Comparison of ENCODE assay signal across 8 cellular contexts in the genomic region with DNA sequence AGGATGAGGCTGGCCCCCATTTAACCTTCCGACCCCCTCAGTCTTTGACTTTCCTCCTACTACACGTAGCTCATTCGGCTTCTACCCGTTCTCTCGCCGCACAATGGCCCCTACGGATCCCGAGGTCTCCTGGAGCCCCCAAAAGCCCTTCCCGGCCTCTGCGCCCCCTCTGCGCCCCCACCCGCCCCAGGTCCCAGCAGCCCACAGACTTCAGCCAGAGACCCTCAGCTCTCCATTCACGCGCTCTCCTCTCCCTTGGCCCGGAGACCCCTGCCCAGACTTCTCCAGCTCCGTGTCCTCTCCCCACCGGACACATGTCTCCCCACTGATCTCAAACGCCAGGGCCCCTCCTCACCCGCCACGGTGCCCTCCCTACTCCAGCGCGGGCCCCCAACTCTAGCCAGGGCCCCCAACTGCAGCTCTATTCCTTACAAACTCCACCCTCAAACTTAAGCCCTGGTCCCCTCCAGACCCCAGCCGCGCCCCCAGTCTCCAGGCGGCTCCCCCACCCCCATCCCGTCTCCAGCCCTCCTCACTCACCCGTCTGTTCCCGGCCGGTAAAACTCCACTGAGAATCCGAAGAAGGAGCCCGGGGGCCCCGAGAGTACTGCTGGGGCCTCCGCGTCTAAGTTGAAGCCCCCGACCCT. TPM values are rescaled to one million over a fixed set of nuclear protein-coding genes. Genes with fewer than 3 reads are reported as not detected.
A peak's percentile ranks its signal among the peaks of the same experiment; 100 is the strongest.
DNase-seq lines count a peak whose midpoint lies in the region; ATAC-seq, FAIRE-seq and TF ChIP-seq lines count a peak whose summit lies in the region.

No MANE protein-coding gene starts in this region.

- no peak for TF ChIP-seq EP300 in H1 (IDR thresholded peaks at IDR 0.05; ENCODE audit: borderline replicate concordance in 1 of 2, low read depth in 2 of 2, low read length in 2 of 2)

- no peak overlapping the region for H3K4ac ChIP-seq in H1 (replicated peaks; ENCODE audit: insufficient read length, low read depth, low read length)

- peaks cover 5% of the 10 kb centered on the region for H3K23me2 ChIP-seq in H1 (ENCODE audit: low read depth, low read length)

- no peak overlapping the region for H2BK15ac ChIP-seq in H1 (ENCODE audit: low read length)

- FAIRE-seq in H1 (lab: Jason Lieb, UNC) = no peak

- peak overlapping the region; percentile 100 for H3K4me2 ChIP-seq in Loucy (ENCODE audit: low read depth, low read length, poor library complexity, severe bottlenecking)
- peak overlapping the region; percentile 77 to 95 for H3K4me2 ChIP-seq in H1 (ENCODE audit: insufficient read depth in 1 of 2, low read depth in 2 of 2, low read length in 2 of 2)

- no peak overlapping the region for H2BK20ac ChIP-seq in H1 (ENCODE audit: low read length)

- H3K36me3 Mint-ChIP-seq in natural killer cell = no peaks in the 10 kb centered on the region

- H3K27me3 Mint-ChIP-seq in natural killer cell (ENCODE audit: low read depth in 2 of 2) = no peaks in the 10 kb centered on the region

- H3K4me1 ChIP-seq in Loucy (ENCODE audit: insufficient read depth, low read length, poor library complexity, severe bottlenecking) (peaks cover 64% of the 10 kb centered on the region), H1 (replicated peaks in 1 of 4; ENCODE audit: control insufficient read depth in 3 of 4, insufficient read depth in 4 of 4, low read length in 3 of 4) (peaks cover 6 to 16% (median 9%) of the 10 kb centered on the region in 4 experiments)

- ATAC-seq in natural killer cell = peak in 2 of 3 donors; percentile 21 to 28

- no peak overlapping the region for H3K56ac ChIP-seq in H1 (replicated peaks; ENCODE audit: insufficient read length, low read depth, low read length)

- no peak overlapping the region for H2AK5ac ChIP-seq in H1 (ENCODE audit: low read depth, low read length)

- POLR2A ChIA-PET in AG04450 (lab: Yijun Ruan, JAX) = interaction anchor here (0.7 to 1.5 kb wide), 3 partner anchors 19 to 1053 kb away, joined by 4 to 11 read pairs (median 7); no protein-coding TSS in a partner anchor
- POLR2A ChIA-PET in H1 (lab: Charles Lee; ENCODE audit: partially characterized antibody) = interaction anchor here (0.6 to 1.8 kb wide), 7 partner anchors 10 to 137 kb away, joined by 3 to 7 read pairs (median 3); no protein-coding TSS in a partner anchor

- H3K27ac Mint-ChIP-seq in natural killer cell = peak overlapping the region; percentile 87 to 91

- TF ChIP-seq CTCF in AG04450 (IDR thresholded peaks at IDR 0.05; ENCODE audit: low read depth, low read length) = no peak
- TF ChIP-seq CTCF in Loucy (conservative IDR thresholded peaks at IDR 0.05; ENCODE audit: low read length) = no peak
- TF ChIP-seq CTCF in H1 (IDR thresholded peaks at IDR 0.05; ENCODE audit: control extremely low read depth in 1 of 3, insufficient read depth in 1 of 3, low read depth in 1 of 3, low read length in 3 of 3) = no peak
- TF ChIP-seq CTCF in natural killer cell (IDR thresholded peaks at IDR 0.05) = no peak

- no peak overlapping the region for H4K91ac ChIP-seq in H1 (replicated peaks; ENCODE audit: insufficient read length, low read length)

- H3K9me3 Mint-ChIP-seq in natural killer cell = no peaks in the 10 kb centered on the region

- H3K4me3 ChIP-seq in AG04450 (ENCODE audit: low read depth, low read length) = peak overlapping the region; percentile 91
- peak overlapping the region; percentile 98 for H3K4me3 ChIP-seq in Loucy (ENCODE audit: low read length, poor library complexity, severe bottlenecking)
- H3K4me3 ChIP-seq in H1 (ENCODE audit: extremely low read depth in 1 of 4, insufficient read depth in 2 of 4, low read depth in 3 of 4, low read length in 4 of 4) = peak overlapping the region; percentile 67 to 92 (median 76)

- no peak overlapping the region for H3K23ac ChIP-seq in H1 (ENCODE audit: insufficient read length)

- H3K27me3 ChIP-seq in AG04450 (ENCODE audit: control insufficient read depth, insufficient read depth, low read length) (no peaks in the 10 kb centered on the region), Loucy (ENCODE audit: insufficient read depth, low read length, poor library complexity, severe bottlenecking) (peaks cover 10% of the 10 kb centered on the region), H1 (replicated peaks in 1 of 4; ENCODE audit: control insufficient read depth in 3 of 4, extremely low read depth in 1 of 4, insufficient read depth in 3 of 4, low read length in 3 of 4) (peaks cover 0 to 22% (median 18%) of the 10 kb centered on the region in 4 experiments; a peak in 6 of 7 replicates)

- DNase-seq in AG04450 (ENCODE audit: low read depth, low spot score) (no peak), H1 (ENCODE audit: low read depth in 1 of 2, low spot score in 2 of 2) (no peak), natural killer cell (no peak), foreskin melanocyte (no peak), NCI-H2029 (lab: John Stamatoyannopoulos, UW) (no peak), activated gamma-delta T cell treated with Interleukin-2 at 50 U/mL for 16 hours (no peak), hippocampal formation (lab: John Stamatoyannopoulos, UW) (no peak)

- no peaks in the 10 kb centered on the region; the same call in 1 of the 2 replicates for H3K9me3 ChIP-seq in AG04450 (ENCODE audit: control insufficient read depth, insufficient read depth, low read length)
- H3K9me3 ChIP-seq in Loucy (ENCODE audit: insufficient read depth, low read depth, low read length) = no peaks in the 10 kb centered on the region
- H3K9me3 ChIP-seq in H1 (ENCODE audit: insufficient read depth in 2 of 2, low read depth in 1 of 2, low read length in 1 of 2) = no peaks in the 10 kb centered on the region

- 1% methylated on average over 27 of the region's 35 CpGs; no CpG with 5 or more reads in 1 of the 2 experiments for WGBS in H1 (ENCODE audit: extremely low coverage in 1 of 2, insufficient coverage in 1 of 2, insufficient read length in 1 of 2, insufficient replicate concordance in 2 of 2, low coverage in 1 of 2, low lambda C conversion rate in 2 of 2, missing lambda C conversion rate in 1 of 2), 2 experiments

- H3K18ac ChIP-seq in H1 (ENCODE audit: extremely low read depth, low read length) = 0 out of 2 replicates have a peak overlapping the region, but pooled peaks have one; percentile 16

- H4K20me1 ChIP-seq in Loucy (ENCODE audit: insufficient read depth, low read length, poor library complexity, severe bottlenecking) (peaks cover 7% of the 10 kb centered on the region), H1 (replicated peaks in 1 of 2; ENCODE audit: control insufficient read depth in 1 of 2, insufficient read depth in 2 of 2, low read length in 2 of 2) (no peaks in the 10 kb centered on the region)

- TF ChIP-seq POLR2A in H1 (IDR thresholded peaks at IDR 0.05; ENCODE audit: control extremely low read depth in 1 of 2, low read depth in 2 of 2, low read length in 2 of 2) = no peak

- H3K14ac ChIP-seq in H1 (ENCODE audit: insufficient read length) = no peak overlapping the region

- CTCF ChIA-PET in AG04450 (lab: Charles Lee) (interaction anchor here (1.1 to 12.3 kb wide), 6 partner anchors 16 to 50 kb away, joined by 3 to 286 read pairs (median 14); no protein-coding TSS in a partner anchor), H1 (lab: Charles Lee; ENCODE audit: partially characterized antibody) (interaction anchor here (0.8 to 12.1 kb wide), 10 partner anchors 11 to 154 kb away, joined by 3 to 271 read pairs (median 4); no protein-coding TSS in a partner anchor)

- H3F3A ChIP-seq in Loucy (ENCODE audit: low read depth) = peaks cover 6% of the 10 kb centered on the region; the same call in 1 of the 2 replicates

- H2BK5ac ChIP-seq in H1 (ENCODE audit: low read depth, low read length) = peak overlapping the region; percentile 77; the same call in 1 of the 2 replicates

- H3K9ac ChIP-seq in Loucy (ENCODE audit: low read depth, low read length, poor library complexity, severe bottlenecking) (peak overlapping the region; percentile 99), H1 (replicated peaks in 1 of 4; ENCODE audit: extremely low read depth in 1 of 4, low read depth in 3 of 4, low read length in 3 of 4) (peak overlapping the region in 3 of 4 experiments; percentile 20 to 35 (median 35); a peak in 5 of 7 replicates)

- peaks cover 53 to 81% of the 10 kb centered on the region in 2 donors for H3K4me1 Mint-ChIP-seq in natural killer cell

- peak overlapping the region; percentile 60; the same call in 1 of the 2 replicates for H4K8ac ChIP-seq in H1 (ENCODE audit: extremely low read depth, insufficient read depth, low read length)

- H2BK12ac ChIP-seq in H1 (ENCODE audit: low read depth, low read length) = no peak overlapping the region

- H3K79me1 ChIP-seq in H1 (ENCODE audit: low read depth, low read length) = no peaks in the 10 kb centered on the region

- H2BK120ac ChIP-seq in H1 (replicated peaks; ENCODE audit: low read depth, low read length) = no peak overlapping the region

- no peak for TF ChIP-seq RAD21 in H1 (IDR thresholded peaks at IDR 0.05 in 1 of 2, conservative IDR thresholded peaks at IDR 0.05 in 1 of 2; ENCODE audit: low read depth in 2 of 2, low read length in 2 of 2)

- H3K79me2 ChIP-seq in Loucy (ENCODE audit: insufficient read depth, low read length) (peaks cover 65% of the 10 kb centered on the region), H1 (ENCODE audit: control insufficient read depth in 1 of 2, insufficient read depth in 2 of 2, low read length in 2 of 2) (no peaks in the 10 kb centered on the region)

- peak overlapping the region; percentile 96 for H3K4me3 Mint-ChIP-seq in natural killer cell

- no peaks in the 10 kb centered on the region for H3K9me2 ChIP-seq in Loucy (replicated peaks; ENCODE audit: low read depth, low read length)

- no peak overlapping the region for H4K5ac ChIP-seq in H1 (ENCODE audit: insufficient read length, low read depth, low read length)

- H2AFZ ChIP-seq in Loucy (ENCODE audit: low read length) (no peak overlapping the region), H1 (ENCODE audit: low read length) (no peak overlapping the region)

- H3K36me3 ChIP-seq in Loucy (ENCODE audit: insufficient read depth, low read length) (no peaks in the 10 kb centered on the region), H1 (ENCODE audit: control insufficient read depth in 2 of 4, insufficient read depth in 4 of 4, low read length in 3 of 4) (no peaks in the 10 kb centered on the region)

- intact Hi-C loops in natural killer cell (cut with micrococcal nuclease) = loop anchor here (2.0 kb wide), 1 partner anchor 14 kb away; no protein-coding TSS in a partner anchor

- H3K27ac ChIP-seq in AG04450 (ENCODE audit: low read depth, low read length) (peak overlapping the region; percentile 57), H1 (ENCODE audit: low read depth, low read length) (no peak overlapping the region)

RNA-seq across cellular contexts. Expression of a gene that starts 0.5 kb away (rescaled TPM):
- 160 and 185 TPM in 2 replicates for polyA plus RNA-seq in AG04450 (2011; rRNA removed)
- 241 and 280 TPM in 2 replicates for polyA minus RNA-seq in AG04450 (2011; rRNA and poly(A)+ RNA removed)
- 19.0 and 19.4 TPM in 2 replicates for total RNA-seq in H1 (2021; fragmentation: NEBNext Ultra II Directional; extraction: Animal tissue kit (Norgen Biotek cat#: 25700))
- polyA plus RNA-seq in H1 (2011; rRNA removed) = 11.6 and 17.7 TPM in 2 replicates
- 10.9 TPM for polyA plus RNA-seq in H1 (2011; cell fraction: cytosol; rRNA removed)
- 47.4 TPM for polyA plus RNA-seq in H1 (2011; cell fraction: nucleus; rRNA removed)
- polyA plus RNA-seq in H1 (2012, experiment 1 of 2) = 10.4 to 19.6 TPM (median 18.1 TPM) in 4 replicates
- 20.3 TPM for polyA plus RNA-seq in H1 (2012, experiment 2 of 2)
- polyA plus RNA-seq in H1 (2013, experiment 1 of 2) = 34.1 TPM
- 32.9 TPM for polyA plus RNA-seq in H1 (2013, experiment 2 of 2)
- polyA minus RNA-seq in H1 (2011; rRNA and poly(A)+ RNA removed) = 24.0 and 36.9 TPM in 2 replicates
- 17.8 TPM for polyA minus RNA-seq in H1 (2011; cell fraction: cytosol; rRNA and poly(A)+ RNA removed)
- polyA minus RNA-seq in H1 (2011; cell fraction: nucleus; rRNA and poly(A)+ RNA removed) = 22.4 TPM
- total RNA-seq in natural killer cell = 100 to 1,000 TPM; 177 to 232 (median 207) TPM

RNA-seq across cellular contexts. Expression of a gene that starts 34.0 kb away (rescaled TPM):
- polyA plus RNA-seq in AG04450 (2011; rRNA removed) = 1.5 and 2.8 TPM in 2 replicates
- 2.9 and 3.1 TPM in 2 replicates for polyA minus RNA-seq in AG04450 (2011; rRNA and poly(A)+ RNA removed)
- total RNA-seq in H1 (2021; fragmentation: NEBNext Ultra II Directional; extraction: Animal tissue kit (Norgen Biotek cat#: 25700)) = 12.1 and 14.3 TPM in 2 replicates
- polyA plus RNA-seq in H1 (2011; rRNA removed) = 5.2 and 7.7 TPM in 2 replicates
- polyA plus RNA-seq in H1 (2011; cell fraction: cytosol; rRNA removed) = 3.5 TPM
- 10.4 TPM for polyA plus RNA-seq in H1 (2011; cell fraction: nucleus; rRNA removed)
- 9.1 to 19.2 TPM (median 17.6 TPM) in 4 replicates for polyA plus RNA-seq in H1 (2012, experiment 1 of 2)
- polyA plus RNA-seq in H1 (2012, experiment 2 of 2) = 12.4 TPM
- 10.8 TPM for polyA plus RNA-seq in H1 (2013, experiment 1 of 2)
- polyA plus RNA-seq in H1 (2013, experiment 2 of 2) = 11.0 TPM
- polyA minus RNA-seq in H1 (2011; rRNA and poly(A)+ RNA removed) = 2.5 and 5.9 TPM in 2 replicates
- 7.3 TPM for polyA minus RNA-seq in H1 (2011; cell fraction: cytosol; rRNA and poly(A)+ RNA removed)
- 6.9 TPM for polyA minus RNA-seq in H1 (2011; cell fraction: nucleus; rRNA and poly(A)+ RNA removed)
- total RNA-seq in natural killer cell = 1 to 10 TPM; 5.4 to 9.8 (median 8.9) TPM

RNA-seq across cellular contexts. Expression of a gene that starts 54.3 kb away (rescaled TPM):
- polyA plus RNA-seq in AG04450 (2011; rRNA removed) = not detected in 2 replicates
- polyA minus RNA-seq in AG04450 (2011; rRNA and poly(A)+ RNA removed) = not detected in 2 replicates
- not detected in 2 replicates for total RNA-seq in H1 (2021; fragmentation: NEBNext Ultra II Directional; extraction: Animal tissue kit (Norgen Biotek cat#: 25700))
- polyA plus RNA-seq in H1 (2011; rRNA removed) = 0.09 and 0.14 TPM in 2 replicates
- not detected for polyA plus RNA-seq in H1 (2011; cell fraction: cytosol; rRNA removed)
- not detected for polyA plus RNA-seq in H1 (2011; cell fraction: nucleus; rRNA removed)
- 0.12 TPM in 1 of 4 replicates, not detected in the others for polyA plus RNA-seq in H1 (2012, experiment 1 of 2)
- not detected for polyA plus RNA-seq in H1 (2012, experiment 2 of 2)
- not detected for polyA plus RNA-seq in H1 (2013, experiment 1 of 2)
- not detected for polyA plus RNA-seq in H1 (2013, experiment 2 of 2)
- 0.38 TPM in 1 of 2 replicates, not detected in the other for polyA minus RNA-seq in H1 (2011; rRNA and poly(A)+ RNA removed)
- polyA minus RNA-seq in H1 (2011; cell fraction: cytosol; rRNA and poly(A)+ RNA removed) = not detected
- not detected for polyA minus RNA-seq in H1 (2011; cell fraction: nucleus; rRNA and poly(A)+ RNA removed)
- total RNA-seq in natural killer cell = 1 to 10 TPM in 1 of 3 donors, under 1 TPM in 2; 0.45 to 4.9 (median 0.59) TPM

RNA-seq across cellular contexts. Expression of a gene that starts 54.8 kb away (rescaled TPM):
- polyA plus RNA-seq in AG04450 (2011; rRNA removed) = not detected in 2 replicates
- not detected in 2 replicates for polyA minus RNA-seq in AG04450 (2011; rRNA and poly(A)+ RNA removed)
- total RNA-seq in H1 (2021; fragmentation: NEBNext Ultra II Directional; extraction: Animal tissue kit (Norgen Biotek cat#: 25700)) = 0.50 and 1.1 TPM in 2 replicates
- 0.14 and 0.32 TPM in 2 replicates for polyA plus RNA-seq in H1 (2011; rRNA removed)
- polyA plus RNA-seq in H1 (2011; cell fraction: cytosol; rRNA removed) = 0.61 TPM
- 0.40 TPM for polyA plus RNA-seq in H1 (2011; cell fraction: nucleus; rRNA removed)
- polyA plus RNA-seq in H1 (2012, experiment 1 of 2) = 0.43 to 0.61 TPM in 2 of 4 replicates, not detected in the others
- 0.98 TPM for polyA plus RNA-seq in H1 (2012, experiment 2 of 2)
- 1.0 TPM for polyA plus RNA-seq in H1 (2013, experiment 1 of 2)
- polyA plus RNA-seq in H1 (2013, experiment 2 of 2) = 0.88 TPM
- polyA minus RNA-seq in H1 (2011; rRNA and poly(A)+ RNA removed) = 0.51 TPM in 1 of 2 replicates, not detected in the other
- polyA minus RNA-seq in H1 (2011; cell fraction: cytosol; rRNA and poly(A)+ RNA removed) = not detected
- not detected for polyA minus RNA-seq in H1 (2011; cell fraction: nucleus; rRNA and poly(A)+ RNA removed)
- total RNA-seq in natural killer cell = 1 to 10 TPM; 3.2 to 4.2 (median 4.0) TPM
